20 cellular contexts compared by ENCODE assay signal in the genomic region with DNA sequence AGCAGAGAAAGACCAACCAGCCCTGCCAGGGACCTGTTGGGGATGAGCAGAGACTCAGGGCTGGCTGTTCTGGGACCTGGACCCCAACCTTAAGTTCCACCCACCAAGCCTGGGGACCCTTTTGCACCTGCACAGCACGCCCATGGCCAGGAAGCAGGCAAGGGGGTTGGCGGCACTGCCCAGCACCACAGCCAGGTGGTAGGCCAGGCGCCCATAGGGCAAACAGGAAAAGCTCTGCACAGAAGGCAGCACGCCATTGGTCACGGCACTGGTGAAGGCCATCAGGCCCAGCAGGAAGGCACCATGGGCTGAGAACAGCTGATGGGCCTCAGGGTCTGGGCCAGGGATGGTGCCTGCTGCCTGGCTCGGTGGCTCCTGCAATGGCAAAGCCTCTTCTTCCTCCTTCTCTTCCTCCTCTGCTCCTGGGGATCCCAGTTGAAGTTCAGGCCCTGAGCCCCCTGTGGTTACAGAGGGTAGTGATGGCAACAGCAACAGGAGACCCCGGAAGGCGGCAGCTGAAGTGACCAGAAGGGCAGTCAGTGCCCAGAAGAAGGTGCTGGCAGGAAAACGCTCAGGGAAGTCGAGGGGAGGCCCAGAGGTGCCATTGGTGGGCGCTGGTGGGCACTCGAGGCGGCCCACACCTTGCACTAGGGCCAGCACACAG. TPM values are rescaled to one million over a fixed set of nuclear protein-coding genes. Genes with fewer than 3 reads are reported as not detected.
"Had no signal": no experiment of that assay in that cellular context is flagged by ENCODE, and none has a peak within 500 bp of the region (broad histone marks: within the 10 kb centered on the region; RNA-seq: fewer than 3 reads in every experiment).

No MANE protein-coding gene starts in this region.

- H3K27ac ChIP-seq: adrenal gland, breast epithelium, esophagus squamous epithelium, heart right ventricle, thoracic aorta, upper lobe of right lung had no signal

- H3K36me3 Mint-ChIP-seq: activated naive CD4-positive, alpha-beta T cell treated with anti-CD3 and anti-CD28 coated beads, Interleukin-2, amount 50 U/mL, for 72 hours; naive thymus-derived CD8-positive, alpha-beta T cell had no signal

- H3K4me3 Mint-ChIP-seq: naive thymus-derived CD8-positive, alpha-beta T cell; stimulated activated naive B cell treated with anti-CD40 and anti-IgM and Interleukin-4, amounts not matched to agents 10 μg/mL and 1 μg/mL and 100 μg/mL, for 72 hours had no signal

- DNase-seq: activated CD4-positive, alpha-beta T cell treated with anti-CD3 and anti-CD28 coated beads, Interleukin-2, amount 50 U/mL, for 4 hours; activated gamma-delta T cell treated with Interleukin-2 at 50 U/mL for 16 hours; adrenal gland; cerebellar nuclear complex; cortex of kidney; effector memory CD4-positive, alpha-beta T cell; esophagus squamous epithelium; heart right ventricle; mesendoderm; naive thymus-derived CD8-positive, alpha-beta T cell; spleen; stimulated activated CD4-positive, alpha-beta T cell treated with anti-CD3 and anti-CD28 coated beads, Interleukin-4, amount 100 ng/mL, for 4 hours; stimulated activated naive B cell treated with anti-CD40 and anti-IgM and Interleukin-4, amounts not matched to agents 10 μg/mL and 1 μg/mL and 100 μg/mL, for 72 hours; T-helper 9 cell; upper lobe of right lung had no signal

- H3K27ac Mint-ChIP-seq: activated naive CD4-positive, alpha-beta T cell treated with anti-CD3 and anti-CD28 coated beads, Interleukin-2, amount 50 U/mL, for 72 hours had no signal

- H3K36me3 ChIP-seq: adrenal gland, breast epithelium, esophagus squamous epithelium, heart right ventricle, spleen, thoracic aorta, upper lobe of right lung had no signal

- H3K9me3 ChIP-seq: adrenal gland, breast epithelium, esophagus squamous epithelium, heart right ventricle, spleen, thoracic aorta, upper lobe of right lung had no signal

- H3K9me3 Mint-ChIP-seq: activated naive CD4-positive, alpha-beta T cell treated with anti-CD3 and anti-CD28 coated beads, Interleukin-2, amount 50 U/mL, for 72 hours; naive thymus-derived CD8-positive, alpha-beta T cell; stimulated activated naive B cell treated with anti-CD40 and anti-IgM and Interleukin-4, amounts not matched to agents 10 μg/mL and 1 μg/mL and 100 μg/mL, for 72 hours had no signal

- ATAC-seq: activated CD4-positive, CD25-positive, alpha-beta regulatory T cell treated with anti-CD3 and anti-CD28 coated beads, Interleukin-2, amount 50 U/mL, for 24 hours; activated naive CD4-positive, alpha-beta T cell treated with anti-CD3 and anti-CD28 coated beads, Interleukin-2, amount 50 U/mL, for 72 hours; naive thymus-derived CD8-positive, alpha-beta T cell; stimulated activated naive B cell treated with anti-CD40 and anti-IgM and Interleukin-4, amounts not matched to agents 10 μg/mL and 1 μg/mL and 100 μg/mL, for 72 hours; upper lobe of right lung had no signal

- H3K27me3 ChIP-seq: breast epithelium, upper lobe of right lung had no signal

- H3K4me1 ChIP-seq: breast epithelium had no signal

- H3K4me3 ChIP-seq: adrenal gland, breast epithelium, esophagus squamous epithelium, heart right ventricle, spleen, thoracic aorta, upper lobe of right lung had no signal

RNA-seq across cellular contexts. Expression of gene SLC52A1, which starts 1.7 kb away (rescaled TPM):
- total RNA-seq: astrocyte, thoracic aorta had no signal
- polyA plus RNA-seq: heart right ventricle; naive thymus-derived CD8-positive, alpha-beta T cell had no signal

RNA-seq across cellular contexts. Expression of gene ZFP3, which starts 44.8 kb away (rescaled TPM):
- total RNA-seq: astrocyte had no signal
